In genomic region chr15:66619152-66619903, GRCh38 we compare ENCODE assay signal across 9 cellular contexts. TPM values are rescaled to one million over a fixed set of nuclear protein-coding genes. Genes with fewer than 3 reads are reported as not detected.
DNase-seq lines count a peak whose midpoint lies in the region; ATAC-seq, FAIRE-seq and TF ChIP-seq lines count a peak whose summit lies in the region.
"Had no signal": no experiment of that assay in that cellular context is flagged by ENCODE, and none has a peak within 500 bp of the region (broad histone marks: within the 10 kb centered on the region; RNA-seq: fewer than 3 reads in every experiment).

No MANE protein-coding gene starts in this region.

- DNase-seq in CD4-positive, CD25-positive, alpha-beta regulatory T cell = peak in 2 of 3 donors; percentile 15 to 55
- DNase-seq in H54 (ENCODE audit: insufficient read length, low spot score) = peak; percentile 78
- peak; percentile 50 to 84 (median 81) for DNase-seq in Peyer's patch
- peak in 1 of 2 donors; percentile 59 for DNase-seq in activated naive CD4-positive, alpha-beta T cell treated with anti-CD3 and anti-CD28 coated beads, Interleukin-2, amount 50 U/mL, for 72 hours (ENCODE audit: low spot score in 2 of 2)
- peak; percentile 83 to 88 for DNase-seq in cardiac muscle cell (ENCODE audit: low read depth in 1 of 2, low spot score in 1 of 2)
- DNase-seq in pons (ENCODE audit: low spot score) = peak; percentile 30

- no peaks in the 10 kb centered on the region for H3K9me3 Mint-ChIP-seq in CD4-positive, CD25-positive, alpha-beta regulatory T cell
- H3K9me3 Mint-ChIP-seq in activated naive CD4-positive, alpha-beta T cell treated with anti-CD3 and anti-CD28 coated beads, Interleukin-2, amount 50 U/mL, for 72 hours = no peaks in the 10 kb centered on the region

- H3K36me3 Mint-ChIP-seq in CD4-positive, CD25-positive, alpha-beta regulatory T cell = no peaks in the 10 kb centered on the region
- H3K36me3 Mint-ChIP-seq in activated naive CD4-positive, alpha-beta T cell treated with anti-CD3 and anti-CD28 coated beads, Interleukin-2, amount 50 U/mL, for 72 hours = no peaks in the 10 kb centered on the region

- H3K27me3 Mint-ChIP-seq in CD4-positive, CD25-positive, alpha-beta regulatory T cell = peaks cover 28% of the 10 kb centered on the region

- no peak for ATAC-seq in CD4-positive, CD25-positive, alpha-beta regulatory T cell (ENCODE audit: low read depth in 2 of 2)
- peak; percentile 57 to 67 for ATAC-seq in activated naive CD4-positive, alpha-beta T cell treated with anti-CD3 and anti-CD28 coated beads, Interleukin-2, amount 50 U/mL, for 72 hours
- ATAC-seq in GM21529 (IDR thresholded peaks at IDR 0.05; ENCODE audit: unreplicated experiment) = no peak
- ATAC-seq in GM21515 (IDR thresholded peaks at IDR 0.05; ENCODE audit: unreplicated experiment) = no peak

- no peak overlapping the region for H3K27ac ChIP-seq in CD4-positive, CD25-positive, alpha-beta regulatory T cell (ENCODE audit: insufficient read depth, low read length, poor library complexity, severe bottlenecking)
- H3K27ac ChIP-seq in Peyer's patch (no peak overlapping the region), cardiac muscle cell (no peak overlapping the region)

- peaks cover 5% of the 10 kb centered on the region for H3K27me3 ChIP-seq in CD4-positive, CD25-positive, alpha-beta regulatory T cell (ENCODE audit: control insufficient read depth, insufficient read depth, low read length)
- H3K27me3 ChIP-seq in Peyer's patch = no peaks in the 10 kb centered on the region
- no peaks in the 10 kb centered on the region for H3K27me3 ChIP-seq in cardiac muscle cell

- H3K4me1 ChIP-seq in CD4-positive, CD25-positive, alpha-beta regulatory T cell (ENCODE audit: control insufficient read depth, insufficient read depth, low read length, poor library complexity, severe bottlenecking) = no peaks in the 10 kb centered on the region
- H3K4me1 ChIP-seq in Peyer's patch (peaks cover 0 to 40% (median 0%) of the 10 kb centered on the region in 4 donors), cardiac muscle cell (ENCODE audit: low read depth) (peaks cover 33% of the 10 kb centered on the region)

- no peak overlapping the region for H3K4me3 Mint-ChIP-seq in CD4-positive, CD25-positive, alpha-beta regulatory T cell

- no peak overlapping the region for H3K27ac Mint-ChIP-seq in CD4-positive, CD25-positive, alpha-beta regulatory T cell
- H3K27ac Mint-ChIP-seq in activated naive CD4-positive, alpha-beta T cell treated with anti-CD3 and anti-CD28 coated beads, Interleukin-2, amount 50 U/mL, for 72 hours = no peak overlapping the region

- TF ChIP-seq POLR2A in H54 (IDR thresholded peaks at IDR 0.05; ENCODE audit: low read depth, low read length) (no peak), Peyer's patch (IDR thresholded peaks at IDR 0.05) (no peak)

- no peaks in the 10 kb centered on the region for H3K36me3 ChIP-seq in CD4-positive, CD25-positive, alpha-beta regulatory T cell (ENCODE audit: control insufficient read depth, insufficient read depth, low read length)
- H3K36me3 ChIP-seq in Peyer's patch (no peaks in the 10 kb centered on the region), cardiac muscle cell (no peaks in the 10 kb centered on the region)

- TF ChIP-seq CTCF in Peyer's patch (IDR thresholded peaks at IDR 0.05) = peak; percentile 30 to 91 (median 78)
- peak; percentile 96 for TF ChIP-seq CTCF in cardiac muscle cell (IDR thresholded peaks at IDR 0.05; ENCODE audit: low read depth, low read length)

- no peak overlapping the region for H3K4me3 ChIP-seq in CD4-positive, CD25-positive, alpha-beta regulatory T cell (ENCODE audit: low read depth, low read length)
- no peak overlapping the region for H3K4me3 ChIP-seq in Peyer's patch
- no peak overlapping the region for H3K4me3 ChIP-seq in cardiac muscle cell

- peaks cover 0 to 8% (median 1%) of the 10 kb centered on the region in 4 donors for H3K4me1 Mint-ChIP-seq in CD4-positive, CD25-positive, alpha-beta regulatory T cell

- no peak for FAIRE-seq in H54 (lab: Jason Lieb, UNC)

- H3K9me3 ChIP-seq in CD4-positive, CD25-positive, alpha-beta regulatory T cell (ENCODE audit: control insufficient read depth in 2 of 2, low read length in 2 of 2) = no peaks in the 10 kb centered on the region
- H3K9me3 ChIP-seq in Peyer's patch (no peaks in the 10 kb centered on the region), cardiac muscle cell (ENCODE audit: low read depth) (no peaks in the 10 kb centered on the region)

RNA-seq across cellular contexts. Expression of gene LCTL, which starts 53.5 kb away (rescaled TPM):
- not detected for total RNA-seq in CD4-positive, CD25-positive, alpha-beta regulatory T cell
- polyA plus RNA-seq in CD4-positive, CD25-positive, alpha-beta regulatory T cell = under 1 TPM in 1 of 4 donors, not detected in 3; 0.11 TPM
- total RNA-seq in Peyer's patch (not detected), cardiac muscle cell (0.27 TPM in 1 of 2 replicates, not detected in the other)
- total RNA-seq in activated naive CD4-positive, alpha-beta T cell treated with anti-CD3 and anti-CD28 coated beads, Interleukin-2, amount 50 U/mL, for 72 hours = not detected
- polyA plus RNA-seq in cardiac muscle cell = 0.11 and 0.20 TPM in 2 replicates
- total RNA-seq: T-helper 2 cell treated with Interferon-gamma antibody and Interleukin-4, amounts not matched to agents 100 ng/mL and 5 ng/mL, for 36 hours had no signal

Comparison
In these comparisons a context has a peak if more than half of its experiments do, and no peak if none do; other contexts are left out.
1. ATAC-seq: peak in activated naive CD4-positive, alpha-beta T cell treated with anti-CD3 and anti-CD28 coated beads, Interleukin-2, amount 50 U/mL, for 72 hours (2 of 2); none in CD4-positive, CD25-positive, alpha-beta regulatory T cell (0 of 2), GM21529 (single experiment) and GM21515 (single experiment).